In genomic region chr3:173275740-173276139, GRCh38 we compare ENCODE assay signal across 10 cellular contexts.
A peak's percentile ranks its signal among the peaks of the same experiment; 100 is the strongest.
DNase-seq lines count a peak whose midpoint lies in the region; ATAC-seq lines count a peak whose summit lies in the region.
"Had no signal": no experiment of that assay in that cellular context is flagged by ENCODE, and none has a peak within 500 bp of the region (broad histone marks: within the 10 kb centered on the region; RNA-seq: fewer than 3 reads in every experiment).

No MANE protein-coding gene starts in this region.

- no peaks in the 10 kb centered on the region for H3K36me3 Mint-ChIP-seq in T-cell

- no peaks in the 10 kb centered on the region for H3K4me1 Mint-ChIP-seq in T-cell

- no peak overlapping the region for H3K4me2 ChIP-seq in mesendoderm (ENCODE audit: low read length)

- H2BK15ac ChIP-seq in mesendoderm (replicated peaks; ENCODE audit: low read depth), result no peak overlapping the region

- H2BK5ac ChIP-seq in mesendoderm (ENCODE audit: low read length), result no peak overlapping the region

- DNase-seq in NCI-H748 (lab: John Stamatoyannopoulos, UW; ENCODE audit: unreplicated experiment), result peak; percentile 1
- no peak for DNase-seq in NCI-H748 treated with DMSO at 0.1 percent for 48 hours (lab: John Stamatoyannopoulos, UW)
- DNase-seq in NOMO-1 treated with dmso at 0.1 percent for 144 hours (lab: John Stamatoyannopoulos, UW; ENCODE audit: unreplicated experiment), result peak; percentile 13
- DNase-seq in mesendoderm, result peak; percentile 43
- DNase-seq in GDM1 (lab: John Stamatoyannopoulos, UW), result no peak
- DNase-seq in 8988T, result no peak
- no peak for DNase-seq in T-cell
- DNase-seq: NCI-H187 treated with DMSO at 0.1 percent for 48 hours, spleen had no signal

- H3K4ac ChIP-seq in mesendoderm (ENCODE audit: low read depth, low read length), result no peak overlapping the region

- no peaks in the 10 kb centered on the region for H3K36me3 ChIP-seq in mesendoderm (ENCODE audit: control insufficient read depth, insufficient read depth, low read length)
- H3K36me3 ChIP-seq: spleen had no signal

- H2BK120ac ChIP-seq in mesendoderm (ENCODE audit: low read depth, low read length), result no peak overlapping the region

- H3K27ac Mint-ChIP-seq in T-cell, result no peak overlapping the region

- H3K56ac ChIP-seq in mesendoderm (ENCODE audit: low read length), result no peak overlapping the region

- H3K79me2 ChIP-seq in mesendoderm (ENCODE audit: control insufficient read depth, insufficient read depth, low read length), result no peaks in the 10 kb centered on the region

- H3K23ac ChIP-seq in mesendoderm (ENCODE audit: low read length), result no peak overlapping the region

- H4K8ac ChIP-seq in mesendoderm (ENCODE audit: low read depth, low read length), result no peak overlapping the region

- H3K4me1 ChIP-seq in mesendoderm (ENCODE audit: control insufficient read depth, low read depth, low read length), result no peaks in the 10 kb centered on the region
- H3K4me1 ChIP-seq: spleen had no signal

- no peaks in the 10 kb centered on the region for H3K79me1 ChIP-seq in mesendoderm (ENCODE audit: low read length)

- H3K18ac ChIP-seq in mesendoderm (ENCODE audit: low read length), result no peak overlapping the region

- peak; percentile 63 for ATAC-seq in HG02623 (IDR thresholded peaks at IDR 0.05; ENCODE audit: unreplicated experiment)
- no peak for ATAC-seq in T-cell (replicated peaks in 1 of 4)

- WGBS in mesendoderm (ENCODE audit: extremely low coverage, insufficient coverage, low lambda C conversion rate), result no CpG with 5 or more reads among the region's 4 CpGs

- CTCF ChIA-PET in T-cell (lab: Charles Lee), result interaction anchor here in 1 of 2 donors (0.6 kb wide), 1 partner anchor 216 kb away, joined by 5 read pairs; no protein-coding TSS in a partner anchor

- H3K27me3 Mint-ChIP-seq in T-cell, result no peaks in the 10 kb centered on the region

- H3K4me3 Mint-ChIP-seq in T-cell, result no peak overlapping the region

- H3K27me3 ChIP-seq in mesendoderm (ENCODE audit: insufficient read depth, low read length, poor library complexity), result no peaks in the 10 kb centered on the region
- H3K27me3 ChIP-seq: spleen had no signal

- no peak overlapping the region for H4K5ac ChIP-seq in mesendoderm (ENCODE audit: low read length)

- peaks cover 6 to 14% (median 9%) of the 10 kb centered on the region in 3 donors for H3K9me3 Mint-ChIP-seq in T-cell

- no peak overlapping the region for H3K9ac ChIP-seq in mesendoderm (ENCODE audit: low read length)

- no peak overlapping the region for H3K27ac ChIP-seq in mesendoderm (ENCODE audit: low read depth, low read length)
- H3K27ac ChIP-seq: spleen had no signal

- H2AK5ac ChIP-seq in mesendoderm (ENCODE audit: low read length), result no peak overlapping the region

- H3K4me3 ChIP-seq in mesendoderm (ENCODE audit: low read length), result no peak overlapping the region
- H3K4me3 ChIP-seq: spleen had no signal

- POLR2A ChIA-PET in T-cell (lab: Charles Lee), result no interaction called here

Comparison
In these comparisons a context has a peak if more than half of its experiments do, and no peak if none do; other contexts are left out.
1. DNase-seq: peak in NCI-H748 (single experiment), NOMO-1 treated with dmso at 0.1 percent for 144 hours (single experiment) and mesendoderm (single experiment); none in NCI-H748 treated with DMSO at 0.1 percent for 48 hours (single experiment), GDM1 (single experiment), 8988T (single experiment) and T-cell (0 of 34).